Comparison of ENCODE assay signal across 1 cellular context in the genomic region with DNA sequence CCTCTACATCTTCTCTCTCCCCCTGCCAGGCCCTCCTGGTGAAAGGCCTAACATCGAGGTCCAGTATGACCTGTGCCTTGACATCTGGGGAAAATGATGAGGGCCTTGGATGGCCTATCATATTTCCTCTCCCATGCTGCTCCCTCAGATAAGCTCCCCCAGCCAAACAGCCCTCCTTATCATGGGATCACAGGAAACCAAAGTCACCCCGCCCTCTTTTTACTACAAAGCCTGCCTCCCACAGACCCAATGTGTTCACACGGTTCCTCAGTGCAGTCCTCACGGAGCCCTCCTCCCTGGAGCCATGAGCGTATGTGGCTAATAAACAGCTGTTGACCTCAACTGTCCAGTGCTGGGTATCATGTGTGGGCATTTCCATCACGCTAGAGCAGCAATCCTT.
TF ChIP-seq lines count a peak whose summit lies in the region.

No MANE protein-coding gene starts in this region.

TF ChIP-seq in K562, 482 proteins besides CTCF, POLR2A, EP300 and RAD21 (continued from another document and continues in another):
- TF ChIP-seq, protein P1, sequence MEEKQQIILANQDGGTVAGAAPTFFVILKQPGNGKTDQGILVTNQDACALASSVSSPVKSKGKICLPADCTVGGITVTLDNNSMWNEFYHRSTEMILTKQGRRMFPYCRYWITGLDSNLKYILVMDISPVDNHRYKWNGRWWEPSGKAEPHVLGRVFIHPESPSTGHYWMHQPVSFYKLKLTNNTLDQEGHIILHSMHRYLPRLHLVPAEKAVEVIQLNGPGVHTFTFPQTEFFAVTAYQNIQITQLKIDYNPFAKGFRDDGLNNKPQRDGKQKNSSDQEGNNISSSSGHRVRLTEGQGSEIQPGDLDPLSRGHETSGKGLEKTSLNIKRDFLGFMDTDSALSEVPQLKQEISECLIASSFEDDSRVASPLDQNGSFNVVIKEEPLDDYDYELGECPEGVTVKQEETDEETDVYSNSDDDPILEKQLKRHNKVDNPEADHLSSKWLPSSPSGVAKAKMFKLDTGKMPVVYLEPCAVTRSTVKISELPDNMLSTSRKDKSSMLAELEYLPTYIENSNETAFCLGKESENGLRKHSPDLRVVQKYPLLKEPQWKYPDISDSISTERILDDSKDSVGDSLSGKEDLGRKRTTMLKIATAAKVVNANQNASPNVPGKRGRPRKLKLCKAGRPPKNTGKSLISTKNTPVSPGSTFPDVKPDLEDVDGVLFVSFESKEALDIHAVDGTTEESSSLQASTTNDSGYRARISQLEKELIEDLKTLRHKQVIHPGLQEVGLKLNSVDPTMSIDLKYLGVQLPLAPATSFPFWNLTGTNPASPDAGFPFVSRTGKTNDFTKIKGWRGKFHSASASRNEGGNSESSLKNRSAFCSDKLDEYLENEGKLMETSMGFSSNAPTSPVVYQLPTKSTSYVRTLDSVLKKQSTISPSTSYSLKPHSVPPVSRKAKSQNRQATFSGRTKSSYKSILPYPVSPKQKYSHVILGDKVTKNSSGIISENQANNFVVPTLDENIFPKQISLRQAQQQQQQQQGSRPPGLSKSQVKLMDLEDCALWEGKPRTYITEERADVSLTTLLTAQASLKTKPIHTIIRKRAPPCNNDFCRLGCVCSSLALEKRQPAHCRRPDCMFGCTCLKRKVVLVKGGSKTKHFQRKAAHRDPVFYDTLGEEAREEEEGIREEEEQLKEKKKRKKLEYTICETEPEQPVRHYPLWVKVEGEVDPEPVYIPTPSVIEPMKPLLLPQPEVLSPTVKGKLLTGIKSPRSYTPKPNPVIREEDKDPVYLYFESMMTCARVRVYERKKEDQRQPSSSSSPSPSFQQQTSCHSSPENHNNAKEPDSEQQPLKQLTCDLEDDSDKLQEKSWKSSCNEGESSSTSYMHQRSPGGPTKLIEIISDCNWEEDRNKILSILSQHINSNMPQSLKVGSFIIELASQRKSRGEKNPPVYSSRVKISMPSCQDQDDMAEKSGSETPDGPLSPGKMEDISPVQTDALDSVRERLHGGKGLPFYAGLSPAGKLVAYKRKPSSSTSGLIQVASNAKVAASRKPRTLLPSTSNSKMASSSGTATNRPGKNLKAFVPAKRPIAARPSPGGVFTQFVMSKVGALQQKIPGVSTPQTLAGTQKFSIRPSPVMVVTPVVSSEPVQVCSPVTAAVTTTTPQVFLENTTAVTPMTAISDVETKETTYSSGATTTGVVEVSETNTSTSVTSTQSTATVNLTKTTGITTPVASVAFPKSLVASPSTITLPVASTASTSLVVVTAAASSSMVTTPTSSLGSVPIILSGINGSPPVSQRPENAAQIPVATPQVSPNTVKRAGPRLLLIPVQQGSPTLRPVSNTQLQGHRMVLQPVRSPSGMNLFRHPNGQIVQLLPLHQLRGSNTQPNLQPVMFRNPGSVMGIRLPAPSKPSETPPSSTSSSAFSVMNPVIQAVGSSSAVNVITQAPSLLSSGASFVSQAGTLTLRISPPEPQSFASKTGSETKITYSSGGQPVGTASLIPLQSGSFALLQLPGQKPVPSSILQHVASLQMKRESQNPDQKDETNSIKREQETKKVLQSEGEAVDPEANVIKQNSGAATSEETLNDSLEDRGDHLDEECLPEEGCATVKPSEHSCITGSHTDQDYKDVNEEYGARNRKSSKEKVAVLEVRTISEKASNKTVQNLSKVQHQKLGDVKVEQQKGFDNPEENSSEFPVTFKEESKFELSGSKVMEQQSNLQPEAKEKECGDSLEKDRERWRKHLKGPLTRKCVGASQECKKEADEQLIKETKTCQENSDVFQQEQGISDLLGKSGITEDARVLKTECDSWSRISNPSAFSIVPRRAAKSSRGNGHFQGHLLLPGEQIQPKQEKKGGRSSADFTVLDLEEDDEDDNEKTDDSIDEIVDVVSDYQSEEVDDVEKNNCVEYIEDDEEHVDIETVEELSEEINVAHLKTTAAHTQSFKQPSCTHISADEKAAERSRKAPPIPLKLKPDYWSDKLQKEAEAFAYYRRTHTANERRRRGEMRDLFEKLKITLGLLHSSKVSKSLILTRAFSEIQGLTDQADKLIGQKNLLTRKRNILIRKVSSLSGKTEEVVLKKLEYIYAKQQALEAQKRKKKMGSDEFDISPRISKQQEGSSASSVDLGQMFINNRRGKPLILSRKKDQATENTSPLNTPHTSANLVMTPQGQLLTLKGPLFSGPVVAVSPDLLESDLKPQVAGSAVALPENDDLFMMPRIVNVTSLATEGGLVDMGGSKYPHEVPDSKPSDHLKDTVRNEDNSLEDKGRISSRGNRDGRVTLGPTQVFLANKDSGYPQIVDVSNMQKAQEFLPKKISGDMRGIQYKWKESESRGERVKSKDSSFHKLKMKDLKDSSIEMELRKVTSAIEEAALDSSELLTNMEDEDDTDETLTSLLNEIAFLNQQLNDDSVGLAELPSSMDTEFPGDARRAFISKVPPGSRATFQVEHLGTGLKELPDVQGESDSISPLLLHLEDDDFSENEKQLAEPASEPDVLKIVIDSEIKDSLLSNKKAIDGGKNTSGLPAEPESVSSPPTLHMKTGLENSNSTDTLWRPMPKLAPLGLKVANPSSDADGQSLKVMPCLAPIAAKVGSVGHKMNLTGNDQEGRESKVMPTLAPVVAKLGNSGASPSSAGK (IDR thresholded peaks at IDR 0.05) = 0 out of 2 replicates have a peak, but pooled peaks have one; percentile 13
- TF ChIP-seq ZBTB8A (IDR thresholded peaks at IDR 0.05; ENCODE audit: partially characterized antibody) (no peak), ZNF384 (IDR thresholded peaks at IDR 0.05; ENCODE audit: low read depth, low read length) (no peak), STAT5A (IDR thresholded peaks at IDR 0.05; ENCODE audit: borderline replicate concordance, low read length) (0 out of 2 replicates have a peak, but pooled peaks have one; percentile 33), ZNF174 (CRISPR knock-in tag; IDR thresholded peaks at IDR 0.05) (no peak), ARID1B (IDR thresholded peaks at IDR 0.05) (peak; percentile 93), DACH1 (IDR thresholded peaks at IDR 0.05; ENCODE audit: partially characterized antibody) (peak; percentile 47), TBP (optimal IDR thresholded peaks at IDR 0.05; ENCODE audit: low read depth, low read length) (no peak), CBFA2T3 (IDR thresholded peaks at IDR 0.05) (peak; percentile 94), ZNF274 (IDR thresholded peaks at IDR 0.05; ENCODE audit: borderline replicate concordance, low read depth, low read length) (no peak), ETS2 (tag; IDR thresholded peaks at IDR 0.05; ENCODE audit: borderline replicate concordance, poor library complexity, severe bottlenecking) (no peak), ZNF584 (CRISPR knock-in tag; IDR thresholded peaks at IDR 0.05; ENCODE audit: low read depth) (no peak), NFE2L1 (tag; IDR thresholded peaks at IDR 0.05; ENCODE audit: borderline replicate concordance, low read depth) (no peak), NCOA1 (IDR thresholded peaks at IDR 0.05; ENCODE audit: low read depth) (0 out of 2 replicates have a peak, but pooled peaks have one; percentile 36), TEAD2 (tag; IDR thresholded peaks at IDR 0.05) (no peak), TAF1 (IDR thresholded peaks at IDR 0.05; ENCODE audit: control insufficient read depth, extremely low read depth, insufficient read depth, low read length, severe bottlenecking) (no peak), MAFG (tag; conservative IDR thresholded peaks at IDR 0.05) (no peak), FOS (IDR thresholded peaks at IDR 0.05; ENCODE audit: extremely low read depth, insufficient read length) (no peak), TCF3 (CRISPR knock-in tag; IDR thresholded peaks at IDR 0.05) (peak; percentile 82), KDM1A (IDR thresholded peaks at IDR 0.05) (0 out of 4 replicates have a peak, but pooled peaks have one; percentile 12 to 18), CBX2 (IDR thresholded peaks at IDR 0.05; ENCODE audit: insufficient read depth, low read length, poor library complexity, severe bottlenecking) (no peak), DPF2 (IDR thresholded peaks at IDR 0.05) (peak; percentile 80), MTA1 (IDR thresholded peaks at IDR 0.05; ENCODE audit: borderline replicate concordance) (0 out of 2 replicates have a peak, but pooled peaks have one; percentile 22), ETV1 (tag; conservative IDR thresholded peaks at IDR 0.05; ENCODE audit: low read depth) (peak; percentile 49), KLF16 (IDR thresholded peaks at IDR 0.05) (peak; percentile 87), NCOR1 (IDR thresholded peaks at IDR 0.05) (peak; percentile 84), NUFIP1 (IDR thresholded peaks at IDR 0.05; ENCODE audit: partially characterized antibody) (no peak), PHF20 (IDR thresholded peaks at IDR 0.05; ENCODE audit: partially characterized antibody) (no peak), SMARCE1 (IDR thresholded peaks at IDR 0.05) (peak; percentile 24; the same call in 1 of the 2 replicates), SMARCC2 (IDR thresholded peaks at IDR 0.05; ENCODE audit: low read depth) (no peak), NFIC (IDR thresholded peaks at IDR 0.05) (peak; percentile 77), ZNF143 (CRISPR knock-in tag; IDR thresholded peaks at IDR 0.05) (no peak), ZNF3 (CRISPR knock-in tag; IDR thresholded peaks at IDR 0.05) (no peak), ZNF766 (CRISPR knock-in tag; conservative IDR thresholded peaks at IDR 0.05) (no peak; the same call in 1 of the 2 replicates)
- TF ChIP-seq, protein P2, sequence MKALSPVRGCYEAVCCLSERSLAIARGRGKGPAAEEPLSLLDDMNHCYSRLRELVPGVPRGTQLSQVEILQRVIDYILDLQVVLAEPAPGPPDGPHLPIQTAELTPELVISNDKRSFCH (CRISPR knock-in tag; IDR thresholded peaks at IDR 0.05) = no peak
- TF ChIP-seq, protein P2 (tag; IDR thresholded peaks at IDR 0.05) = no peak
- TF ChIP-seq, protein P3, sequence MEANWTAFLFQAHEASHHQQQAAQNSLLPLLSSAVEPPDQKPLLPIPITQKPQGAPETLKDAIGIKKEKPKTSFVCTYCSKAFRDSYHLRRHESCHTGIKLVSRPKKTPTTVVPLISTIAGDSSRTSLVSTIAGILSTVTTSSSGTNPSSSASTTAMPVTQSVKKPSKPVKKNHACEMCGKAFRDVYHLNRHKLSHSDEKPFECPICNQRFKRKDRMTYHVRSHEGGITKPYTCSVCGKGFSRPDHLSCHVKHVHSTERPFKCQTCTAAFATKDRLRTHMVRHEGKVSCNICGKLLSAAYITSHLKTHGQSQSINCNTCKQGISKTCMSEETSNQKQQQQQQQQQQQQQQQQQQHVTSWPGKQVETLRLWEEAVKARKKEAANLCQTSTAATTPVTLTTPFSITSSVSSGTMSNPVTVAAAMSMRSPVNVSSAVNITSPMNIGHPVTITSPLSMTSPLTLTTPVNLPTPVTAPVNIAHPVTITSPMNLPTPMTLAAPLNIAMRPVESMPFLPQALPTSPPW (CRISPR knock-in tag; IDR thresholded peaks at IDR 0.05) = peak; percentile 69
- TF ChIP-seq, protein P4, sequence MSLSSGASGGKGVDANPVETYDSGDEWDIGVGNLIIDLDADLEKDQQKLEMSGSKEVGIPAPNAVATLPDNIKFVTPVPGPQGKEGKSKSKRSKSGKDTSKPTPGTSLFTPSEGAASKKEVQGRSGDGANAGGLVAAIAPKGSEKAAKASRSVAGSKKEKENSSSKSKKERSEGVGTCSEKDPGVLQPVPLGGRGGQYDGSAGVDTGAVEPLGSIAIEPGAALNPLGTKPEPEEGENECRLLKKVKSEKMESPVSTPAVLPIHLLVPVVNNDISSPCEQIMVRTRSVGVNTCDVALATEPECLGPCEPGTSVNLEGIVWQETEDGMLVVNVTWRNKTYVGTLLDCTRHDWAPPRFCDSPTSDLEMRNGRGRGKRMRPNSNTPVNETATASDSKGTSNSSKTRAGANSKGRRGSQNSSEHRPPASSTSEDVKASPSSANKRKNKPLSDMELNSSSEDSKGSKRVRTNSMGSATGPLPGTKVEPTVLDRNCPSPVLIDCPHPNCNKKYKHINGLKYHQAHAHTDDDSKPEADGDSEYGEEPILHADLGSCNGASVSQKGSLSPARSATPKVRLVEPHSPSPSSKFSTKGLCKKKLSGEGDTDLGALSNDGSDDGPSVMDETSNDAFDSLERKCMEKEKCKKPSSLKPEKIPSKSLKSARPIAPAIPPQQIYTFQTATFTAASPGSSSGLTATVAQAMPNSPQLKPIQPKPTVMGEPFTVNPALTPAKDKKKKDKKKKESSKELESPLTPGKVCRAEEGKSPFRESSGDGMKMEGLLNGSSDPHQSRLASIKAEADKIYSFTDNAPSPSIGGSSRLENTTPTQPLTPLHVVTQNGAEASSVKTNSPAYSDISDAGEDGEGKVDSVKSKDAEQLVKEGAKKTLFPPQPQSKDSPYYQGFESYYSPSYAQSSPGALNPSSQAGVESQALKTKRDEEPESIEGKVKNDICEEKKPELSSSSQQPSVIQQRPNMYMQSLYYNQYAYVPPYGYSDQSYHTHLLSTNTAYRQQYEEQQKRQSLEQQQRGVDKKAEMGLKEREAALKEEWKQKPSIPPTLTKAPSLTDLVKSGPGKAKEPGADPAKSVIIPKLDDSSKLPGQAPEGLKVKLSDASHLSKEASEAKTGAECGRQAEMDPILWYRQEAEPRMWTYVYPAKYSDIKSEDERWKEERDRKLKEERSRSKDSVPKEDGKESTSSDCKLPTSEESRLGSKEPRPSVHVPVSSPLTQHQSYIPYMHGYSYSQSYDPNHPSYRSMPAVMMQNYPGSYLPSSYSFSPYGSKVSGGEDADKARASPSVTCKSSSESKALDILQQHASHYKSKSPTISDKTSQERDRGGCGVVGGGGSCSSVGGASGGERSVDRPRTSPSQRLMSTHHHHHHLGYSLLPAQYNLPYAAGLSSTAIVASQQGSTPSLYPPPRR (CRISPR knock-in tag; IDR thresholded peaks at IDR 0.05; ENCODE audit: borderline replicate concordance) = no peak
- TF ChIP-seq, protein P5, sequence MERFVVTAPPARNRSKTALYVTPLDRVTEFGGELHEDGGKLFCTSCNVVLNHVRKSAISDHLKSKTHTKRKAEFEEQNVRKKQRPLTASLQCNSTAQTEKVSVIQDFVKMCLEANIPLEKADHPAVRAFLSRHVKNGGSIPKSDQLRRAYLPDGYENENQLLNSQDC (CRISPR knock-in tag; IDR thresholded peaks at IDR 0.05) = no peak
- TF ChIP-seq, protein P6, sequence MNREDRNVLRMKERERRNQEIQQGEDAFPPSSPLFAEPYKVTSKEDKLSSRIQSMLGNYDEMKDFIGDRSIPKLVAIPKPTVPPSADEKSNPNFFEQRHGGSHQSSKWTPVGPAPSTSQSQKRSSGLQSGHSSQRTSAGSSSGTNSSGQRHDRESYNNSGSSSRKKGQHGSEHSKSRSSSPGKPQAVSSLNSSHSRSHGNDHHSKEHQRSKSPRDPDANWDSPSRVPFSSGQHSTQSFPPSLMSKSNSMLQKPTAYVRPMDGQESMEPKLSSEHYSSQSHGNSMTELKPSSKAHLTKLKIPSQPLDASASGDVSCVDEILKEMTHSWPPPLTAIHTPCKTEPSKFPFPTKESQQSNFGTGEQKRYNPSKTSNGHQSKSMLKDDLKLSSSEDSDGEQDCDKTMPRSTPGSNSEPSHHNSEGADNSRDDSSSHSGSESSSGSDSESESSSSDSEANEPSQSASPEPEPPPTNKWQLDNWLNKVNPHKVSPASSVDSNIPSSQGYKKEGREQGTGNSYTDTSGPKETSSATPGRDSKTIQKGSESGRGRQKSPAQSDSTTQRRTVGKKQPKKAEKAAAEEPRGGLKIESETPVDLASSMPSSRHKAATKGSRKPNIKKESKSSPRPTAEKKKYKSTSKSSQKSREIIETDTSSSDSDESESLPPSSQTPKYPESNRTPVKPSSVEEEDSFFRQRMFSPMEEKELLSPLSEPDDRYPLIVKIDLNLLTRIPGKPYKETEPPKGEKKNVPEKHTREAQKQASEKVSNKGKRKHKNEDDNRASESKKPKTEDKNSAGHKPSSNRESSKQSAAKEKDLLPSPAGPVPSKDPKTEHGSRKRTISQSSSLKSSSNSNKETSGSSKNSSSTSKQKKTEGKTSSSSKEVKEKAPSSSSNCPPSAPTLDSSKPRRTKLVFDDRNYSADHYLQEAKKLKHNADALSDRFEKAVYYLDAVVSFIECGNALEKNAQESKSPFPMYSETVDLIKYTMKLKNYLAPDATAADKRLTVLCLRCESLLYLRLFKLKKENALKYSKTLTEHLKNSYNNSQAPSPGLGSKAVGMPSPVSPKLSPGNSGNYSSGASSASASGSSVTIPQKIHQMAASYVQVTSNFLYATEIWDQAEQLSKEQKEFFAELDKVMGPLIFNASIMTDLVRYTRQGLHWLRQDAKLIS (CRISPR knock-in tag; IDR thresholded peaks at IDR 0.05) = no peak
